ENCODE assay signal across 1 cellular context in genomic region chr12:52351196-52352059, GRCh38.
TF ChIP-seq lines count a peak whose summit lies in the region.

No MANE protein-coding gene starts in this region.

TF ChIP-seq in HepG2, 621 proteins besides CTCF, POLR2A, EP300 and RAD21:
- TF ChIP-seq TMF1 (CRISPR knock-in tag; IDR thresholded peaks at IDR 0.05; ENCODE audit: low read depth) = no peak
- TF ChIP-seq, protein P1, sequence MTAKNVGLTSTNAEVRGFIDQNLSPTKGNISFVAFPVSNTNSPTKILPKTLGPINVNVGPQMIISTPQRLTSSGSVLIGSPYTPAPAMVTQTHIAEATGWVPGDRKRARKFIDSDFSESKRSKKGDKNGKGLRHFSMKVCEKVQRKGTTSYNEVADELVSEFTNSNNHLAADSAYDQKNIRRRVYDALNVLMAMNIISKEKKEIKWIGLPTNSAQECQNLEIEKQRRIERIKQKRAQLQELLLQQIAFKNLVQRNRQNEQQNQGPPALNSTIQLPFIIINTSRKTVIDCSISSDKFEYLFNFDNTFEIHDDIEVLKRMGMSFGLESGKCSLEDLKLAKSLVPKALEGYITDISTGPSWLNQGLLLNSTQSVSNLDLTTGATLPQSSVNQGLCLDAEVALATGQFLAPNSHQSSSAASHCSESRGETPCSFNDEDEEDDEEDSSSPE (CRISPR knock-in tag; IDR thresholded peaks at IDR 0.05) = no peak
- TF ChIP-seq SAFB2 (CRISPR knock-in tag; IDR thresholded peaks at IDR 0.05; ENCODE audit: borderline replicate concordance, low read depth) = no peak
- TF ChIP-seq ZBTB7A (CRISPR knock-in tag; IDR thresholded peaks at IDR 0.05) = no peak
- no peak for TF ChIP-seq SNAPC2 (CRISPR knock-in tag; IDR thresholded peaks at IDR 0.05)
- no peak for TF ChIP-seq ISX (CRISPR knock-in tag; conservative IDR thresholded peaks at IDR 0.05)
- no peak for TF ChIP-seq ZNF563 (CRISPR knock-in tag; IDR thresholded peaks at IDR 0.05)
- no peak for TF ChIP-seq TOE1 (CRISPR knock-in tag; IDR thresholded peaks at IDR 0.05)
- TF ChIP-seq ZNF367 (CRISPR knock-in tag; IDR thresholded peaks at IDR 0.05; ENCODE audit: borderline replicate concordance) = no peak
- no peak for TF ChIP-seq ZNF614 (CRISPR knock-in tag; IDR thresholded peaks at IDR 0.05; ENCODE audit: borderline replicate concordance)
- TF ChIP-seq SIN3A (IDR thresholded peaks at IDR 0.05; ENCODE audit: borderline replicate concordance, low read depth, low read length) = no peak
- TF ChIP-seq NAIF1 (CRISPR knock-in tag; IDR thresholded peaks at IDR 0.05; ENCODE audit: borderline replicate concordance) = no peak
- TF ChIP-seq ZSCAN22 (CRISPR knock-in tag; IDR thresholded peaks at IDR 0.05) = no peak
- no peak for TF ChIP-seq HNF1A (IDR thresholded peaks at IDR 0.05; ENCODE audit: low read depth)
- TF ChIP-seq HNF1A (CRISPR knock-in tag; IDR thresholded peaks at IDR 0.05; ENCODE audit: borderline replicate concordance) = no peak
- TF ChIP-seq JARID2 (CRISPR knock-in tag; IDR thresholded peaks at IDR 0.05; ENCODE audit: insufficient replicate concordance) = no peak
- no peak for TF ChIP-seq ZNF674 (CRISPR knock-in tag; IDR thresholded peaks at IDR 0.05; ENCODE audit: low read depth)
- TF ChIP-seq ZNF552 (CRISPR knock-in tag; IDR thresholded peaks at IDR 0.05; ENCODE audit: borderline replicate concordance) = no peak
- TF ChIP-seq ZBTB8A (CRISPR knock-in tag; IDR thresholded peaks at IDR 0.05; ENCODE audit: borderline replicate concordance, low read depth) = no peak
- TF ChIP-seq ZNF530 (CRISPR knock-in tag; IDR thresholded peaks at IDR 0.05; ENCODE audit: low read depth) = no peak
